Comparison of ENCODE assay signal across 8 cellular contexts in the genomic region with DNA sequence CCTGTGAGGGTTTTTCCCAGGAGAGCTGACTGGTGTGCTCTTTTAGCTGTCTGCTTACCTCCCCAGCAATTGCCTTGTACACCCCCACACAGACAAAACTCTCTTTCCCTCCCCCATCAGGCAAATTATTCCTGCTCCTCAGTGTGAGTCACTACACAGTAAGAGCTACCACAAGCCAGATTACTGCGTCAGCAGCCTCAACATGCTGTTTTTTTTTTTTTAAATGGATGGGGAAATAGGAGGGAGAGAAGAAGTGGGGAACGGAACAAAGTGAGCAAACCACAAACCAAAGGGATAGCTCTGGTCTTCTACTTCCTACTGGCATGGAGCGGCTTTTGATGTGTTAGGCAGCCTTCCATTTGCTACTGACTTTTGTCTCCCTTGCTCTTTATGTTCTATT.
A peak's percentile ranks its signal among the peaks of the same experiment; 100 is the strongest.
DNase-seq lines count a peak whose midpoint lies in the region; ATAC-seq and TF ChIP-seq lines count a peak whose summit lies in the region.

No MANE protein-coding gene starts in this region.

- peaks cover 5% of the 10 kb centered on the region; the same call in 1 of the 2 replicates for H3K4me1 ChIP-seq in HEK293 (ENCODE audit: control insufficient read depth, insufficient read depth, low read length)

- peak overlapping the region; percentile 35 for H3K9ac ChIP-seq in SK-N-MC (ENCODE audit: insufficient read length)

- H3K27ac ChIP-seq in HEK293 (ENCODE audit: extremely low read depth, low read depth, low read length) (peak overlapping the region; percentile 20; the same call in 1 of the 2 replicates), SK-N-MC (peak overlapping the region; percentile 91)

- no peak overlapping the region for H3K4me3 ChIP-seq in HEK293 (ENCODE audit: low read depth, low read length)
- H3K4me3 ChIP-seq in SK-N-MC: peak overlapping the region; percentile 47

- ATAC-seq in HG03097 (IDR thresholded peaks at IDR 0.05; ENCODE audit: low FRiP score, unreplicated experiment) (no peak), HG03439 (IDR thresholded peaks at IDR 0.05; ENCODE audit: unreplicated experiment) (no peak), HG02884 (IDR thresholded peaks at IDR 0.05; ENCODE audit: unreplicated experiment) (no peak)

- POLR2A ChIA-PET in HEK293 (lab: Yijun Ruan, JAX): interaction anchor here (0.5 to 0.7 kb wide), 2 partner anchors 32 to 99 kb away, joined by 3 to 4 read pairs; no protein-coding TSS in a partner anchor

- CTCF ChIA-PET in HEK293 (lab: Yijun Ruan, JAX): interaction anchor here (9.4 kb wide), 1 partner anchor 16 kb away, joined by 90 read pairs; no protein-coding TSS in a partner anchor

- DNase-seq in SK-N-MC (ENCODE audit: low read depth, low spot score) (no peak), globus pallidus (ENCODE audit: low spot score) (peak; percentile 33), mesenteric fat pad (ENCODE audit: low spot score) (no peak)
- peak; percentile 24 for DNase-seq in stimulated activated CD4-positive, alpha-beta T cell treated with anti-CD3 and anti-CD28 coated beads, Interleukin-4, amount 100 ng/mL, for 24 hours

- no peaks in the 10 kb centered on the region for H3K9me3 ChIP-seq in HEK293 (ENCODE audit: control insufficient read depth, insufficient read depth, low read depth, low read length)
- H3K9me3 ChIP-seq in SK-N-MC (ENCODE audit: low read depth, low read length): no peaks in the 10 kb centered on the region

- H3K36me3 ChIP-seq in HEK293 (ENCODE audit: control insufficient read depth in 2 of 2, insufficient read depth in 1 of 2, low read length in 2 of 2) (no peaks in the 10 kb centered on the region), SK-N-MC (ENCODE audit: insufficient read depth, low read length) (no peaks in the 10 kb centered on the region)

- no peak for TF ChIP-seq CTCF in HEK293 (tag by site-specific recombination; IDR thresholded peaks at IDR 0.05)

TF ChIP-seq in HEK293, 187 proteins besides CTCF, POLR2A, EP300 and RAD21 (continues in another document):
- TF ChIP-seq ZFHX2 (tag by site-specific recombination; conservative IDR thresholded peaks at IDR 0.05): peak; percentile 60
- TF ChIP-seq ZNF629 (tag by site-specific recombination; IDR thresholded peaks at IDR 0.05): peak; percentile 82
- TF ChIP-seq, protein P1, sequence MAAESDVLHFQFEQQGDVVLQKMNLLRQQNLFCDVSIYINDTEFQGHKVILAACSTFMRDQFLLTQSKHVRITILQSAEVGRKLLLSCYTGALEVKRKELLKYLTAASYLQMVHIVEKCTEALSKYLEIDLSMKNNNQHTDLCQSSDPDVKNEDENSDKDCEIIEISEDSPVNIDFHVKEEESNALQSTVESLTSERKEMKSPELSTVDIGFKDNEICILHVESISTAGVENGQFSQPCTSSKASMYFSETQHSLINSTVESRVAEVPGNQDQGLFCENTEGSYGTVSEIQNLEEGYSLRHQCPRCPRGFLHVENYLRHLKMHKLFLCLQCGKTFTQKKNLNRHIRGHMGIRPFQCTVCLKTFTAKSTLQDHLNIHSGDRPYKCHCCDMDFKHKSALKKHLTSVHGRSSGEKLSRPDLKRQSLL (tag by site-specific recombination; IDR thresholded peaks at IDR 0.05): no peak
- TF ChIP-seq, protein P2, sequence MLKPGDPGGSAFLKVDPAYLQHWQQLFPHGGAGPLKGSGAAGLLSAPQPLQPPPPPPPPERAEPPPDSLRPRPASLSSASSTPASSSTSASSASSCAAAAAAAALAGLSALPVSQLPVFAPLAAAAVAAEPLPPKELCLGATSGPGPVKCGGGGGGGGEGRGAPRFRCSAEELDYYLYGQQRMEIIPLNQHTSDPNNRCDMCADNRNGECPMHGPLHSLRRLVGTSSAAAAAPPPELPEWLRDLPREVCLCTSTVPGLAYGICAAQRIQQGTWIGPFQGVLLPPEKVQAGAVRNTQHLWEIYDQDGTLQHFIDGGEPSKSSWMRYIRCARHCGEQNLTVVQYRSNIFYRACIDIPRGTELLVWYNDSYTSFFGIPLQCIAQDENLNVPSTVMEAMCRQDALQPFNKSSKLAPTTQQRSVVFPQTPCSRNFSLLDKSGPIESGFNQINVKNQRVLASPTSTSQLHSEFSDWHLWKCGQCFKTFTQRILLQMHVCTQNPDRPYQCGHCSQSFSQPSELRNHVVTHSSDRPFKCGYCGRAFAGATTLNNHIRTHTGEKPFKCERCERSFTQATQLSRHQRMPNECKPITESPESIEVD (tag by site-specific recombination; IDR thresholded peaks at IDR 0.05): peak; percentile 31; the same call in 1 of the 2 replicates
- no peak for TF ChIP-seq ZNF510 (tag by site-specific recombination; IDR thresholded peaks at IDR 0.05; ENCODE audit: insufficient replicate concordance)
- TF ChIP-seq ZNF394 (tag by site-specific recombination; IDR thresholded peaks at IDR 0.05; ENCODE audit: borderline replicate concordance): no peak
- TF ChIP-seq OSR2 (tag by site-specific recombination; IDR thresholded peaks at IDR 0.05): peak; percentile 71
- TF ChIP-seq EGR2 (tag by site-specific recombination; IDR thresholded peaks at IDR 0.05; ENCODE audit: low read depth): peak; percentile 64
- TF ChIP-seq BCL11A (tag by site-specific recombination; IDR thresholded peaks at IDR 0.05; ENCODE audit: low read depth): no peak
- TF ChIP-seq, protein P3, sequence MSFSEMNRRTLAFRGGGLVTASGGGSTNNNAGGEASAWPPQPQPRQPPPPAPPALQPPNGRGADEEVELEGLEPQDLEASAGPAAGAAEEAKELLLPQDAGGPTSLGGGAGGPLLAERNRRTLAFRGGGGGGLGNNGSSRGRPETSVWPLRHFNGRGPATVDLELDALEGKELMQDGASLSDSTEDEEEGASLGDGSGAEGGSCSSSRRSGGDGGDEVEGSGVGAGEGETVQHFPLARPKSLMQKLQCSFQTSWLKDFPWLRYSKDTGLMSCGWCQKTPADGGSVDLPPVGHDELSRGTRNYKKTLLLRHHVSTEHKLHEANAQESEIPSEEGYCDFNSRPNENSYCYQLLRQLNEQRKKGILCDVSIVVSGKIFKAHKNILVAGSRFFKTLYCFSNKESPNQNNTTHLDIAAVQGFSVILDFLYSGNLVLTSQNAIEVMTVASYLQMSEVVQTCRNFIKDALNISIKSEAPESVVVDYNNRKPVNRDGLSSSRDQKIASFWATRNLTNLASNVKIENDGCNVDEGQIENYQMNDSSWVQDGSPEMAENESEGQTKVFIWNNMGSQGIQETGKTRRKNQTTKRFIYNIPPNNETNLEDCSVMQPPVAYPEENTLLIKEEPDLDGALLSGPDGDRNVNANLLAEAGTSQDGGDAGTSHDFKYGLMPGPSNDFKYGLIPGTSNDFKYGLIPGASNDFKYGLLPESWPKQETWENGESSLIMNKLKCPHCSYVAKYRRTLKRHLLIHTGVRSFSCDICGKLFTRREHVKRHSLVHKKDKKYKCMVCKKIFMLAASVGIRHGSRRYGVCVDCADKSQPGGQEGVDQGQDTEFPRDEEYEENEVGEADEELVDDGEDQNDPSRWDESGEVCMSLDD (tag by site-specific recombination; IDR thresholded peaks at IDR 0.05): no peak
- 0 out of 2 replicates have a peak, but pooled peaks have one; percentile 38 for TF ChIP-seq ZEB2 (tag by site-specific recombination; IDR thresholded peaks at IDR 0.05)
- TF ChIP-seq, protein P4, sequence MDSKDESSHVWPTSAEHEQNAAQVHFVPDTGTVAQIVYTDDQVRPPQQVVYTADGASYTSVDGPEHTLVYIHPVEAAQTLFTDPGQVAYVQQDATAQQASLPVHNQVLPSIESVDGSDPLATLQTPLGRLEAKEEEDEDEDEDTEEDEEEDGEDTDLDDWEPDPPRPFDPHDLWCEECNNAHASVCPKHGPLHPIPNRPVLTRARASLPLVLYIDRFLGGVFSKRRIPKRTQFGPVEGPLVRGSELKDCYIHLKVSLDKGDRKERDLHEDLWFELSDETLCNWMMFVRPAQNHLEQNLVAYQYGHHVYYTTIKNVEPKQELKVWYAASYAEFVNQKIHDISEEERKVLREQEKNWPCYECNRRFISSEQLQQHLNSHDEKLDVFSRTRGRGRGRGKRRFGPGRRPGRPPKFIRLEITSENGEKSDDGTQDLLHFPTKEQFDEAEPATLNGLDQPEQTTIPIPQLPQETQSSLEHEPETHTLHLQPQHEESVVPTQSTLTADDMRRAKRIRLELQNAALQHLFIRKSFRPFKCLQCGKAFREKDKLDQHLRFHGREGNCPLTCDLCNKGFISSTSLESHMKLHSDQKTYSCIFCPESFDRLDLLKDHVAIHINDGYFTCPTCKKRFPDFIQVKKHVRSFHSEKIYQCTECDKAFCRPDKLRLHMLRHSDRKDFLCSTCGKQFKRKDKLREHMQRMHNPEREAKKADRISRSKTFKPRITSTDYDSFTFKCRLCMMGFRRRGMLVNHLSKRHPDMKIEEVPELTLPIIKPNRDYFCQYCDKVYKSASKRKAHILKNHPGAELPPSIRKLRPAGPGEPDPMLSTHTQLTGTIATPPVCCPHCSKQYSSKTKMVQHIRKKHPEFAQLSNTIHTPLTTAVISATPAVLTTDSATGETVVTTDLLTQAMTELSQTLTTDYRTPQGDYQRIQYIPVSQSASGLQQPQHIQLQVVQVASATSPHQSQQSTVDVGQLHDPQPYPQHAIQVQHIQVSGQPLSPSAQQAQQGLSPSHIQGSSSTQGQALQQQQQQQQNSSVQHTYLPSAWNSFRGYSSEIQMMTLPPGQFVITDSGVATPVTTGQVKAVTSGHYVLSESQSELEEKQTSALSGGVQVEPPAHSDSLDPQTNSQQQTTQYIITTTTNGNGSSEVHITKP (tag by site-specific recombination; IDR thresholded peaks at IDR 0.05): 0 out of 2 replicates have a peak, but pooled peaks have one; percentile 26
- peak; percentile 26; the same call in 1 of the 2 replicates for TF ChIP-seq GLIS2 (tag by site-specific recombination; IDR thresholded peaks at IDR 0.05)
- TF ChIP-seq, protein P5, sequence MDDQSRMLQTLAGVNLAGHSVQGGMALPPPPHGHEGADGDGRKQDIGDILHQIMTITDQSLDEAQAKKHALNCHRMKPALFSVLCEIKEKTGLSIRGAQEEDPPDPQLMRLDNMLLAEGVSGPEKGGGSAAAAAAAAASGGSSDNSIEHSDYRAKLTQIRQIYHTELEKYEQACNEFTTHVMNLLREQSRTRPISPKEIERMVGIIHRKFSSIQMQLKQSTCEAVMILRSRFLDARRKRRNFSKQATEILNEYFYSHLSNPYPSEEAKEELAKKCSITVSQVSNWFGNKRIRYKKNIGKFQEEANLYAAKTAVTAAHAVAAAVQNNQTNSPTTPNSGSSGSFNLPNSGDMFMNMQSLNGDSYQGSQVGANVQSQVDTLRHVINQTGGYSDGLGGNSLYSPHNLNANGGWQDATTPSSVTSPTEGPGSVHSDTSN (CRISPR knock-in tag; IDR thresholded peaks at IDR 0.05): no peak
- no peak for TF ChIP-seq ZNF76 (tag by site-specific recombination; IDR thresholded peaks at IDR 0.05; ENCODE audit: borderline replicate concordance, low read depth)
- peak; percentile 49 for TF ChIP-seq GLIS1 (tag by site-specific recombination; IDR thresholded peaks at IDR 0.05)
- TF ChIP-seq YY2 (tag by site-specific recombination; IDR thresholded peaks at IDR 0.05): no peak
- TF ChIP-seq KLF16 (tag by site-specific recombination; IDR thresholded peaks at IDR 0.05): no peak
- no peak for TF ChIP-seq ZNF423 (tag by site-specific recombination; IDR thresholded peaks at IDR 0.05)
- no peak for TF ChIP-seq ZNF350 (tag by site-specific recombination; IDR thresholded peaks at IDR 0.05)

Comparison
In these comparisons a context has a peak if more than half of its experiments do, and no peak if none do; other contexts are left out.
1. DNase-seq: peak in globus pallidus (single experiment) and stimulated activated CD4-positive, alpha-beta T cell treated with anti-CD3 and anti-CD28 coated beads, Interleukin-4, amount 100 ng/mL, for 24 hours (single experiment); none in SK-N-MC (single experiment) and mesenteric fat pad (single experiment).